In the genomic region with DNA sequence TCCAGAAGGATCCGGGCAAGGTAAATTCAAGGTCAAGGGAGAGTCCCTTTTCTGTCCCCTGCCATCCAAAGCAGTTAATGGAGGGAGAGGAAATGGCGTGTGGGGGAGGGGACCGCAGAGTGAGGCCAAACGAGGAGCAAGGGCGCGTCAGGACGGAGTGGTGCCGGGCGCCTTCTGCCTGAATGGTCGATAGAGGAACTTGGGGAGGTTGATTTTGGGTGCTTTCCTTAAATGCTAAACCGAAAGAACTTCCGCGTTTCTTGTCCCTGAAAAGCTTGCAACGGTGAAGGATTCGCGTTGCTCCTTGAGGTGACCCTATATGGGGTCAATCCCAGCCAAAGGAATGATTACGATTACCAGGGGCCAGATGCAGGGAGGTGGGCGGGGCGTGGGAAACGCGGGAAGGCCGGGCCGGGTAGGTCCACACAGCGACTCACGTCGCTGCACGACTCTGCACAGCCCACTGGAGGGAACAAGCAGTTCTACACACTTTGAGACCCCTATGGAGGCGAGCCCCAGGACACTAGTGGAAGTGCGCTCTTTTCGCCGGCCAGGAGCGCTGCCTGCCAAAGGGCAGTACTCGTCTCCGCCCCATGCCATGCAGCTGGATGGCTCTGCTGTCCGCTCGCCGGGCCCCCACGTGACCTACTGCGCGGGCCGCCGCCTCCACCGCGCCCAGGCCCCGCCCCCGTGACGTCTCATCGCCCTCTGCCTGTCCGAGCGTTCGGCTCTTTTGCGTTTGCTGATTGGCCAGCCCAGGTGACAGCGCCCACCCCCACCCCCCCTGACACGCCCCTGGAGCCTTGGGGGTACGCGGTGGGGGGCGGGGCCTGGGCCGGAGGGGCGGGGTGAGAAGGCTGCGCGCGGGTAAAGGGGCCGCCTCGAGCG, we compare ENCODE assay signal across 8 cellular contexts.
DNase-seq lines count a peak whose midpoint lies in the region; ATAC-seq, FAIRE-seq and TF ChIP-seq lines count a peak whose summit lies in the region.

No MANE protein-coding gene starts in this region.

- H3K4me3 ChIP-seq in LNCaP clone FGC (ENCODE audit: low read depth, low read length) = peak overlapping the region; percentile 68

- H3K27me3 Mint-ChIP-seq in nephron progenitor cell (ENCODE audit: low read depth, poor library complexity) = no peaks in the 10 kb centered on the region

- no peak for TF ChIP-seq CTCF in LNCaP clone FGC (IDR thresholded peaks at IDR 0.05; ENCODE audit: control insufficient read depth, extremely low read depth, insufficient read depth)
- no peak for TF ChIP-seq CTCF in RWPE1 (conservative IDR thresholded peaks at IDR 0.05; ENCODE audit: low read depth)
- no peak for TF ChIP-seq CTCF in nephron progenitor cell (IDR thresholded peaks at IDR 0.05)

- no peaks in the 10 kb centered on the region for H3K9me3 Mint-ChIP-seq in nephron progenitor cell

- FAIRE-seq in H54 (lab: Jason Lieb, UNC) = no peak

- CTCF ChIA-PET in RWPE1 (lab: Yijun Ruan, JAX) = interaction anchor here (0.6 to 1.0 kb wide), 2 partner anchors 18 to 633 kb away, joined by 3 to 4 read pairs; no protein-coding TSS in a partner anchor

- POLR2A ChIA-PET in RWPE1 (lab: Yijun Ruan, JAX; ENCODE audit: low non-redundant PET) = no interaction called here

- H3K4me1 Mint-ChIP-seq in nephron progenitor cell = peaks cover 15% of the 10 kb centered on the region

- H3K27ac ChIP-seq in RWPE1 = peak overlapping the region; percentile 71

- ATAC-seq in stimulated activated naive CD8-positive, alpha-beta T cell treated with anti-CD3 and anti-CD28 coated beads, Interleukin-15, Interleukin-2, amounts not matched to agents 100 U/mL and 50 U/mL, for 24 hours = peak; percentile 75

- peak; percentile 38 for TF ChIP-seq POLR2A in H54 (IDR thresholded peaks at IDR 0.05; ENCODE audit: low read depth, low read length)

- H3K27ac Mint-ChIP-seq in nephron progenitor cell = peak overlapping the region; percentile 88

- H3K36me3 Mint-ChIP-seq in nephron progenitor cell (ENCODE audit: low read depth) = no peaks in the 10 kb centered on the region

- peak overlapping the region; percentile 89 for H3K4me3 Mint-ChIP-seq in nephron progenitor cell

- DNase-seq in ELF-1 (ENCODE audit: low read depth, low spot score) (peak; percentile 99), H54 (ENCODE audit: insufficient read length, low spot score) (peak; percentile 50), LNCaP clone FGC (ENCODE audit: low read depth) (peak; percentile 65), RWPE1 (ENCODE audit: low spot score) (peak; percentile 92), fibroblast of the conjunctiva (ENCODE audit: low read depth) (peak; percentile 87), nephron progenitor cell (peak; percentile 99)
- DNase-seq in activated T-helper 9 cell treated with anti-CD3 and anti-CD28 coated beads, Interleukin-2, amount 50 U/mL, for 16 hours (ENCODE audit: low read depth) = peak; percentile 84
- DNase-seq in stimulated activated naive CD8-positive, alpha-beta T cell treated with anti-CD3 and anti-CD28 coated beads, Interleukin-15, Interleukin-2, amounts not matched to agents 100 U/mL and 50 U/mL, for 24 hours = peak; percentile 93

Comparison
In these comparisons a context has a peak if more than half of its experiments do, and no peak if none do; other contexts are left out.
1. Peak in every context shown above with its lines: DNase-seq, ATAC-seq, H3K4me3 ChIP-seq and H3K27ac ChIP-seq.